In the genomic region with DNA sequence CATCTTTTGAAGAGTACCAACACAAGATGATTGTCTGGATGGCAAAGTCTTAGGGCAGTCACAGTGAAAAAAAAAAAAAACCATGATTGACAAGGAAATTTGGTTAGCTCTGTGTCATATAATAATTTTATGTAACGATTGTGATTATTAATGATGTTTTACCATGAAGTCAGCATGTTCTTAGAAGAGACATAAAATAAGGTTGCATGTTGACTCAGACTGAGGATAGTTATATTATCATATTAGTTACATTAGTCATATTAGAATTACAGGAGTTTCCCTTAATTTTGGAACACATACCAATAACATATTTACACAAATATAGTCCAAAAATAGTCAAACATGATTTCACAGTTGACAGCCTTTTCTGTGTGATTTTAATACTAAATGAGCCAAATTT, we compare ENCODE assay signal across 28 cellular contexts.
"Had no signal": no experiment of that assay in that cellular context is flagged by ENCODE, and none has a peak within 500 bp of the region (broad histone marks: within the 10 kb centered on the region; RNA-seq: fewer than 3 reads in every experiment).

No MANE protein-coding gene starts in this region.

- H3K4me3 Mint-ChIP-seq: activated CD4-positive, alpha-beta T cell treated with anti-CD3 and anti-CD28 coated beads, Interleukin-2, amount 10 ng/mL, durations not matched to agents 24 days and 14 days; activated CD8-positive, alpha-beta memory T cell treated with anti-CD3 and anti-CD28 coated beads, Interleukin-2, amount 10 ng/mL, durations not matched to agents 7 days and 5 days; activated naive CD8-positive, alpha-beta T cell treated with anti-CD3 and anti-CD28 coated beads, Interleukin-2, amount 50 U/mL, for 24 hours; activated T-cell treated with anti-CD3 and anti-CD28 coated beads, Interleukin-2, amount 50 U/mL, for 24 hours; activated T-helper 1 cell treated with anti-CD3 and anti-CD28 coated beads, Interleukin-12 subunit alpha, Interleukin-12 subunit beta, Interleukin-2, Interleukin-4 antibody, amounts not matched to agents 30 ng/mL and 10 ng/mL and 1 ng/mL, durations not matched to agents 14 hours and 24 hours and 36 hours had no signal

- FAIRE-seq: astrocyte had no signal

- ATAC-seq: activated CD8-positive, alpha-beta memory T cell treated with anti-CD3 and anti-CD28 coated beads, Interleukin-2, amount 10 ng/mL, durations not matched to agents 7 days and 5 days; activated naive CD4-positive, alpha-beta T cell treated with anti-CD3 and anti-CD28 coated beads, Interleukin-2, amount 50 U/mL, for 72 hours; activated naive CD8-positive, alpha-beta T cell treated with anti-CD3 and anti-CD28 coated beads, Interleukin-2, amount 50 U/mL, for 24 hours had no signal

- H3K27ac Mint-ChIP-seq: activated CD4-positive, alpha-beta T cell treated with anti-CD3 and anti-CD28 coated beads, Interleukin-2, amount 10 ng/mL, durations not matched to agents 24 days and 14 days; activated CD8-positive, alpha-beta memory T cell treated with anti-CD3 and anti-CD28 coated beads, Interleukin-2, amount 10 ng/mL, durations not matched to agents 7 days and 5 days; activated naive CD4-positive, alpha-beta T cell treated with anti-CD3 and anti-CD28 coated beads, Interleukin-2, amount 50 U/mL, for 72 hours; activated naive CD8-positive, alpha-beta T cell treated with anti-CD3 and anti-CD28 coated beads, Interleukin-2, amount 50 U/mL, for 24 hours; activated T-cell treated with anti-CD3 and anti-CD28 coated beads, Interleukin-2, amount 50 U/mL, for 24 hours; activated T-helper 1 cell treated with anti-CD3 and anti-CD28 coated beads, Interleukin-12 subunit alpha, Interleukin-12 subunit beta, Interleukin-2, Interleukin-4 antibody, amounts not matched to agents 30 ng/mL and 10 ng/mL and 1 ng/mL, durations not matched to agents 14 hours and 24 hours and 36 hours; brain had no signal

- DNase-seq: activated CD4-positive, alpha-beta T cell treated with anti-CD3 and anti-CD28 coated beads for 1 hour; activated CD4-positive, alpha-beta T cell treated with anti-CD3 and anti-CD28 coated beads, Interleukin-2, amount 10 ng/mL, durations not matched to agents 24 days and 14 days; activated CD4-positive, alpha-beta T cell treated with anti-CD3 and anti-CD28 coated beads, Interleukin-2, amount 50 U/mL, for 48 hours; activated CD8-positive, alpha-beta memory T cell treated with anti-CD3 and anti-CD28 coated beads, Interleukin-2, amount 10 ng/mL, durations not matched to agents 7 days and 5 days; activated effector memory CD4-positive, alpha-beta T cell treated with Interleukin-2 at 50 U/mL for 16 hours; activated naive CD4-positive, alpha-beta T cell; activated naive CD8-positive, alpha-beta T cell treated with anti-CD3 and anti-CD28 coated beads, Interleukin-2, amount 50 U/mL, for 24 hours; activated T-cell treated with anti-CD3 and anti-CD28 coated beads, Interleukin-2, amount 50 U/mL, for 24 hours; amniotic stem cell; MG63; MV-4-11; NCI-H1092 treated with DMSO at 0.1 percent for 48 hours; NCI-H1417 treated with DMSO at 0.1 percent for 48 hours; NCI-H1694; NCI-H2029; NCI-H2107; NCI-H2171 treated with DMSO at 0.1 percent for 48 hours; NCI-H226; NCI-H526; NCI-H82; Peyer's patch; Right ventricle myocardium superior; SJCRH30; SK-N-SH had no signal

- H3K27me3 Mint-ChIP-seq: activated CD4-positive, alpha-beta T cell treated with anti-CD3 and anti-CD28 coated beads, Interleukin-2, amount 10 ng/mL, durations not matched to agents 24 days and 14 days; activated CD8-positive, alpha-beta memory T cell treated with anti-CD3 and anti-CD28 coated beads, Interleukin-2, amount 10 ng/mL, durations not matched to agents 7 days and 5 days; activated naive CD8-positive, alpha-beta T cell treated with anti-CD3 and anti-CD28 coated beads, Interleukin-2, amount 50 U/mL, for 24 hours; activated T-cell treated with anti-CD3 and anti-CD28 coated beads, Interleukin-2, amount 50 U/mL, for 24 hours had no signal

- H3K4me3 ChIP-seq: MG63, Peyer's patch, SJCRH30 had no signal
